2 cellular contexts compared by ENCODE assay signal in the genomic region with DNA sequence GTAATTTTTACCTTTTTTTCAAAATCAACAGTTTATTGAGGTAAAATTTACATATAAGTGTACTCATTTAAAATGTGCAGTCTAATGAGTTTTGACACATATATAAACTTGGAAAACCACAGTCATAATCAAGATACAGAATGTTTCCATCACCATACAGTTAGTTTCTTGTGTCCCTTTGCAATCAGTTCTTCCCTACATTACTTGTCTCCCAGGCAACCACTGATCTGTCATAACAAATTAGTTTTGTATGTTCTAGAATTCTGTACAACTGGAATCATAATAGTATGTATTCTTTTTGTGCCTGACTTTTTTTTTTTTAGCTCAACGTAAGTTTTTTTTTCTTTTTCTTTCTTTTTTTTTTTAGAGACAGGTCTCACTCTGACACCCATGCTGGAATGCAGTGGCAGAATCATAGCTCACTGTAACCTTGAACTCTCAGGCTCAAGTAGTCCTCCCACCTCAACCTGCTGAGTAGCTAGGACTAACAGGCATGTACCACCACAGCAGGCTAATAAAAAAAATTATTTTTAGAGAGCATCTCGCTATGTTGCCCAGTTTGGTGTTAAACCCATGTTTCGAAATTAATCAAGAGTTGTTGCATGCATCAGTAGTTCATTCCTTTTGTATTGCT.
TF ChIP-seq lines count a peak whose summit lies in the region.

No MANE protein-coding gene starts in this region.

TF ChIP-seq in SK-N-SH treated with all-trans-retinoic acid at 6 μM for 48 hours, 23 proteins besides CTCF, POLR2A, EP300 and RAD21 (continued from another document):
- TF ChIP-seq ZNF8 (CRISPR knock-in tag; IDR thresholded peaks at IDR 0.05) (no peak), PPARA (CRISPR knock-in tag; IDR thresholded peaks at IDR 0.05; ENCODE audit: borderline replicate concordance) (no peak), SNAI2 (CRISPR knock-in tag; IDR thresholded peaks at IDR 0.05) (no peak), ZC3H10 (CRISPR knock-in tag; IDR thresholded peaks at IDR 0.05) (no peak), ARNTL (CRISPR knock-in tag; IDR thresholded peaks at IDR 0.05; ENCODE audit: borderline replicate concordance, low read depth) (no peak), TOX (CRISPR knock-in tag; IDR thresholded peaks at IDR 0.05; ENCODE audit: borderline replicate concordance) (no peak), ZNF565 (CRISPR knock-in tag; conservative IDR thresholded peaks at IDR 0.05; ENCODE audit: low read depth) (no peak), OSR1 (CRISPR knock-in tag; IDR thresholded peaks at IDR 0.05) (no peak), ZFP30 (CRISPR knock-in tag; IDR thresholded peaks at IDR 0.05) (no peak)
- TF ChIP-seq, protein P1, sequence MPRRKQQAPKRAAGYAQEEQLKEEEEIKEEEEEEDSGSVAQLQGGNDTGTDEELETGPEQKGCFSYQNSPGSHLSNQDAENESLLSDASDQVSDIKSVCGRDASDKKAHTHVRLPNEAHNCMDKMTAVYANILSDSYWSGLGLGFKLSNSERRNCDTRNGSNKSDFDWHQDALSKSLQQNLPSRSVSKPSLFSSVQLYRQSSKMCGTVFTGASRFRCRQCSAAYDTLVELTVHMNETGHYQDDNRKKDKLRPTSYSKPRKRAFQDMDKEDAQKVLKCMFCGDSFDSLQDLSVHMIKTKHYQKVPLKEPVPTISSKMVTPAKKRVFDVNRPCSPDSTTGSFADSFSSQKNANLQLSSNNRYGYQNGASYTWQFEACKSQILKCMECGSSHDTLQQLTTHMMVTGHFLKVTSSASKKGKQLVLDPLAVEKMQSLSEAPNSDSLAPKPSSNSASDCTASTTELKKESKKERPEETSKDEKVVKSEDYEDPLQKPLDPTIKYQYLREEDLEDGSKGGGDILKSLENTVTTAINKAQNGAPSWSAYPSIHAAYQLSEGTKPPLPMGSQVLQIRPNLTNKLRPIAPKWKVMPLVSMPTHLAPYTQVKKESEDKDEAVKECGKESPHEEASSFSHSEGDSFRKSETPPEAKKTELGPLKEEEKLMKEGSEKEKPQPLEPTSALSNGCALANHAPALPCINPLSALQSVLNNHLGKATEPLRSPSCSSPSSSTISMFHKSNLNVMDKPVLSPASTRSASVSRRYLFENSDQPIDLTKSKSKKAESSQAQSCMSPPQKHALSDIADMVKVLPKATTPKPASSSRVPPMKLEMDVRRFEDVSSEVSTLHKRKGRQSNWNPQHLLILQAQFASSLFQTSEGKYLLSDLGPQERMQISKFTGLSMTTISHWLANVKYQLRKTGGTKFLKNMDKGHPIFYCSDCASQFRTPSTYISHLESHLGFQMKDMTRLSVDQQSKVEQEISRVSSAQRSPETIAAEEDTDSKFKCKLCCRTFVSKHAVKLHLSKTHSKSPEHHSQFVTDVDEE (CRISPR knock-in tag; IDR thresholded peaks at IDR 0.05), result no peak
- TF ChIP-seq, protein P2, sequence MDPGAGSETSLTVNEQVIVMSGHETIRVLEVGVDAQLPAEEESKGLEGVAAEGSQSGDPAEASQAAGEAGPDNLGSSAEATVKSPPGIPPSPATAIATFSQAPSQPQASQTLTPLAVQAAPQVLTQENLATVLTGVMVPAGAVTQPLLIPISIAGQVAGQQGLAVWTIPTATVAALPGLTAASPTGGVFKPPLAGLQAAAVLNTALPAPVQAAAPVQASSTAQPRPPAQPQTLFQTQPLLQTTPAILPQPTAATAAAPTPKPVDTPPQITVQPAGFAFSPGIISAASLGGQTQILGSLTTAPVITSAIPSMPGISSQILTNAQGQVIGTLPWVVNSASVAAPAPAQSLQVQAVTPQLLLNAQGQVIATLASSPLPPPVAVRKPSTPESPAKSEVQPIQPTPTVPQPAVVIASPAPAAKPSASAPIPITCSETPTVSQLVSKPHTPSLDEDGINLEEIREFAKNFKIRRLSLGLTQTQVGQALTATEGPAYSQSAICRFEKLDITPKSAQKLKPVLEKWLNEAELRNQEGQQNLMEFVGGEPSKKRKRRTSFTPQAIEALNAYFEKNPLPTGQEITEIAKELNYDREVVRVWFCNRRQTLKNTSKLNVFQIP (CRISPR knock-in tag; IDR thresholded peaks at IDR 0.05; ENCODE audit: borderline replicate concordance, low read depth), result no peak
- TF ChIP-seq, protein P3, sequence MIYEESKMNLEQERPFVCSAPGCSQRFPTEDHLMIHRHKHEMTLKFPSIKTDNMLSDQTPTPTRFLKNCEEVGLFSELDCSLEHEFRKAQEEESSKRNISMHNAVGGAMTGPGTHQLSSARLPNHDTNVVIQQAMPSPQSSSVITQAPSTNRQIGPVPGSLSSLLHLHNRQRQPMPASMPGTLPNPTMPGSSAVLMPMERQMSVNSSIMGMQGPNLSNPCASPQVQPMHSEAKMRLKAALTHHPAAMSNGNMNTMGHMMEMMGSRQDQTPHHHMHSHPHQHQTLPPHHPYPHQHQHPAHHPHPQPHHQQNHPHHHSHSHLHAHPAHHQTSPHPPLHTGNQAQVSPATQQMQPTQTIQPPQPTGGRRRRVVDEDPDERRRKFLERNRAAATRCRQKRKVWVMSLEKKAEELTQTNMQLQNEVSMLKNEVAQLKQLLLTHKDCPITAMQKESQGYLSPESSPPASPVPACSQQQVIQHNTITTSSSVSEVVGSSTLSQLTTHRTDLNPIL (CRISPR knock-in tag; IDR thresholded peaks at IDR 0.05; ENCODE audit: low read depth), result no peak
TF ChIP-seq in SK-N-SH treated with all-trans-retinoic acid at 6 μM for 48 hours: peak in this region for 0.

TF ChIP-seq in SK-N-SH, 30 proteins besides CTCF, POLR2A, EP300 and RAD21 (continued from another document):
- TF ChIP-seq, protein P4, sequence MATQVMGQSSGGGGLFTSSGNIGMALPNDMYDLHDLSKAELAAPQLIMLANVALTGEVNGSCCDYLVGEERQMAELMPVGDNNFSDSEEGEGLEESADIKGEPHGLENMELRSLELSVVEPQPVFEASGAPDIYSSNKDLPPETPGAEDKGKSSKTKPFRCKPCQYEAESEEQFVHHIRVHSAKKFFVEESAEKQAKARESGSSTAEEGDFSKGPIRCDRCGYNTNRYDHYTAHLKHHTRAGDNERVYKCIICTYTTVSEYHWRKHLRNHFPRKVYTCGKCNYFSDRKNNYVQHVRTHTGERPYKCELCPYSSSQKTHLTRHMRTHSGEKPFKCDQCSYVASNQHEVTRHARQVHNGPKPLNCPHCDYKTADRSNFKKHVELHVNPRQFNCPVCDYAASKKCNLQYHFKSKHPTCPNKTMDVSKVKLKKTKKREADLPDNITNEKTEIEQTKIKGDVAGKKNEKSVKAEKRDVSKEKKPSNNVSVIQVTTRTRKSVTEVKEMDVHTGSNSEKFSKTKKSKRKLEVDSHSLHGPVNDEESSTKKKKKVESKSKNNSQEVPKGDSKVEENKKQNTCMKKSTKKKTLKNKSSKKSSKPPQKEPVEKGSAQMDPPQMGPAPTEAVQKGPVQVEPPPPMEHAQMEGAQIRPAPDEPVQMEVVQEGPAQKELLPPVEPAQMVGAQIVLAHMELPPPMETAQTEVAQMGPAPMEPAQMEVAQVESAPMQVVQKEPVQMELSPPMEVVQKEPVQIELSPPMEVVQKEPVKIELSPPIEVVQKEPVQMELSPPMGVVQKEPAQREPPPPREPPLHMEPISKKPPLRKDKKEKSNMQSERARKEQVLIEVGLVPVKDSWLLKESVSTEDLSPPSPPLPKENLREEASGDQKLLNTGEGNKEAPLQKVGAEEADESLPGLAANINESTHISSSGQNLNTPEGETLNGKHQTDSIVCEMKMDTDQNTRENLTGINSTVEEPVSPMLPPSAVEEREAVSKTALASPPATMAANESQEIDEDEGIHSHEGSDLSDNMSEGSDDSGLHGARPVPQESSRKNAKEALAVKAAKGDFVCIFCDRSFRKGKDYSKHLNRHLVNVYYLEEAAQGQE (IDR thresholded peaks at IDR 0.05; ENCODE audit: low read depth, low read length), result no peak
- TF ChIP-seq, protein P5, sequence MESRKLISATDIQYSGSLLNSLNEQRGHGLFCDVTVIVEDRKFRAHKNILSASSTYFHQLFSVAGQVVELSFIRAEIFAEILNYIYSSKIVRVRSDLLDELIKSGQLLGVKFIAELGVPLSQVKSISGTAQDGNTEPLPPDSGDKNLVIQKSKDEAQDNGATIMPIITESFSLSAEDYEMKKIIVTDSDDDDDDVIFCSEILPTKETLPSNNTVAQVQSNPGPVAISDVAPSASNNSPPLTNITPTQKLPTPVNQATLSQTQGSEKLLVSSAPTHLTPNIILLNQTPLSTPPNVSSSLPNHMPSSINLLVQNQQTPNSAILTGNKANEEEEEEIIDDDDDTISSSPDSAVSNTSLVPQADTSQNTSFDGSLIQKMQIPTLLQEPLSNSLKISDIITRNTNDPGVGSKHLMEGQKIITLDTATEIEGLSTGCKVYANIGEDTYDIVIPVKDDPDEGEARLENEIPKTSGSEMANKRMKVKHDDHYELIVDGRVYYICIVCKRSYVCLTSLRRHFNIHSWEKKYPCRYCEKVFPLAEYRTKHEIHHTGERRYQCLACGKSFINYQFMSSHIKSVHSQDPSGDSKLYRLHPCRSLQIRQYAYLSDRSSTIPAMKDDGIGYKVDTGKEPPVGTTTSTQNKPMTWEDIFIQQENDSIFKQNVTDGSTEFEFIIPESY (IDR thresholded peaks at IDR 0.05; ENCODE audit: borderline replicate concordance, low read depth), result no peak
- TF ChIP-seq, protein P6, sequence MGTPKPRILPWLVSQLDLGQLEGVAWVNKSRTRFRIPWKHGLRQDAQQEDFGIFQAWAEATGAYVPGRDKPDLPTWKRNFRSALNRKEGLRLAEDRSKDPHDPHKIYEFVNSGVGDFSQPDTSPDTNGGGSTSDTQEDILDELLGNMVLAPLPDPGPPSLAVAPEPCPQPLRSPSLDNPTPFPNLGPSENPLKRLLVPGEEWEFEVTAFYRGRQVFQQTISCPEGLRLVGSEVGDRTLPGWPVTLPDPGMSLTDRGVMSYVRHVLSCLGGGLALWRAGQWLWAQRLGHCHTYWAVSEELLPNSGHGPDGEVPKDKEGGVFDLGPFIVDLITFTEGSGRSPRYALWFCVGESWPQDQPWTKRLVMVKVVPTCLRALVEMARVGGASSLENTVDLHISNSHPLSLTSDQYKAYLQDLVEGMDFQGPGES (IDR thresholded peaks at IDR 0.05; ENCODE audit: low read depth, low read length), result no peak
- TF ChIP-seq MEF2A (IDR thresholded peaks at IDR 0.05; ENCODE audit: borderline replicate concordance, low read depth), result no peak
- no peak for TF ChIP-seq TAF1 (IDR thresholded peaks at IDR 0.05; ENCODE audit: borderline replicate concordance, low read depth, low read length)
- no peak for TF ChIP-seq SIN3A (IDR thresholded peaks at IDR 0.05; ENCODE audit: borderline replicate concordance, low read depth, low read length)
- TF ChIP-seq TEAD4 (IDR thresholded peaks at IDR 0.05; ENCODE audit: borderline replicate concordance, insufficient read depth), result no peak
- TF ChIP-seq FOSL2 (IDR thresholded peaks at IDR 0.05; ENCODE audit: borderline replicate concordance, low read depth), result no peak
- TF ChIP-seq GATA2 (CRISPR knock-in tag; IDR thresholded peaks at IDR 0.05), result no peak
- TF ChIP-seq, protein P7, sequence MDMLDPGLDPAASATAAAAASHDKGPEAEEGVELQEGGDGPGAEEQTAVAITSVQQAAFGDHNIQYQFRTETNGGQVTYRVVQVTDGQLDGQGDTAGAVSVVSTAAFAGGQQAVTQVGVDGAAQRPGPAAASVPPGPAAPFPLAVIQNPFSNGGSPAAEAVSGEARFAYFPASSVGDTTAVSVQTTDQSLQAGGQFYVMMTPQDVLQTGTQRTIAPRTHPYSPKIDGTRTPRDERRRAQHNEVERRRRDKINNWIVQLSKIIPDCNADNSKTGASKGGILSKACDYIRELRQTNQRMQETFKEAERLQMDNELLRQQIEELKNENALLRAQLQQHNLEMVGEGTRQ (IDR thresholded peaks at IDR 0.05; ENCODE audit: borderline replicate concordance, low read depth, low read length), result no peak
- TF ChIP-seq RFX5 (IDR thresholded peaks at IDR 0.05; ENCODE audit: low read length), result no peak
- TF ChIP-seq NRF1 (IDR thresholded peaks at IDR 0.05; ENCODE audit: low read depth, low read length), result no peak
